In the genomic region with DNA sequence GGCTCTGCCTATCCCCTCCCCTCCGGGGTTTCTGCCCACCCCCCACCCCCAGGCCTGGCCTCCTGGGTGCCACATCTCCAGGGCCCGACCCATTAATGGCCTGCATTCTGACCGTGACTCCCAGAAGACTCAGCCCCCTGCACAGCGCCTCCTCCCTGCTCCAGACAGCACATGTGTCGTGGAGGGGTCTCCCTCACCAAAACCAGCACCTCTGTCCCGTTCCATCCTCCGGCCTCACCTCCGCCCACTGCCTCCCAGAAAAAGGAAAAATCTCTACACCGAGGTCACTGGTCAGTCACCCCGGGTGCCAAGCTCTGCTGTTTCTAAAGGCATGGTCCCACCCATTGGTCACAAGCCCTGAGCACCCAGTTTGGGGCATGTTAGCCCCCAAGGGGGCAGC, we compare ENCODE assay signal across 1 cellular context.
TF ChIP-seq lines count a peak whose summit lies in the region.

No MANE protein-coding gene starts in this region.

TF ChIP-seq in GM23338, 12 proteins besides CTCF, POLR2A, EP300 and RAD21 (continued from another document):
- TF ChIP-seq, protein P1, sequence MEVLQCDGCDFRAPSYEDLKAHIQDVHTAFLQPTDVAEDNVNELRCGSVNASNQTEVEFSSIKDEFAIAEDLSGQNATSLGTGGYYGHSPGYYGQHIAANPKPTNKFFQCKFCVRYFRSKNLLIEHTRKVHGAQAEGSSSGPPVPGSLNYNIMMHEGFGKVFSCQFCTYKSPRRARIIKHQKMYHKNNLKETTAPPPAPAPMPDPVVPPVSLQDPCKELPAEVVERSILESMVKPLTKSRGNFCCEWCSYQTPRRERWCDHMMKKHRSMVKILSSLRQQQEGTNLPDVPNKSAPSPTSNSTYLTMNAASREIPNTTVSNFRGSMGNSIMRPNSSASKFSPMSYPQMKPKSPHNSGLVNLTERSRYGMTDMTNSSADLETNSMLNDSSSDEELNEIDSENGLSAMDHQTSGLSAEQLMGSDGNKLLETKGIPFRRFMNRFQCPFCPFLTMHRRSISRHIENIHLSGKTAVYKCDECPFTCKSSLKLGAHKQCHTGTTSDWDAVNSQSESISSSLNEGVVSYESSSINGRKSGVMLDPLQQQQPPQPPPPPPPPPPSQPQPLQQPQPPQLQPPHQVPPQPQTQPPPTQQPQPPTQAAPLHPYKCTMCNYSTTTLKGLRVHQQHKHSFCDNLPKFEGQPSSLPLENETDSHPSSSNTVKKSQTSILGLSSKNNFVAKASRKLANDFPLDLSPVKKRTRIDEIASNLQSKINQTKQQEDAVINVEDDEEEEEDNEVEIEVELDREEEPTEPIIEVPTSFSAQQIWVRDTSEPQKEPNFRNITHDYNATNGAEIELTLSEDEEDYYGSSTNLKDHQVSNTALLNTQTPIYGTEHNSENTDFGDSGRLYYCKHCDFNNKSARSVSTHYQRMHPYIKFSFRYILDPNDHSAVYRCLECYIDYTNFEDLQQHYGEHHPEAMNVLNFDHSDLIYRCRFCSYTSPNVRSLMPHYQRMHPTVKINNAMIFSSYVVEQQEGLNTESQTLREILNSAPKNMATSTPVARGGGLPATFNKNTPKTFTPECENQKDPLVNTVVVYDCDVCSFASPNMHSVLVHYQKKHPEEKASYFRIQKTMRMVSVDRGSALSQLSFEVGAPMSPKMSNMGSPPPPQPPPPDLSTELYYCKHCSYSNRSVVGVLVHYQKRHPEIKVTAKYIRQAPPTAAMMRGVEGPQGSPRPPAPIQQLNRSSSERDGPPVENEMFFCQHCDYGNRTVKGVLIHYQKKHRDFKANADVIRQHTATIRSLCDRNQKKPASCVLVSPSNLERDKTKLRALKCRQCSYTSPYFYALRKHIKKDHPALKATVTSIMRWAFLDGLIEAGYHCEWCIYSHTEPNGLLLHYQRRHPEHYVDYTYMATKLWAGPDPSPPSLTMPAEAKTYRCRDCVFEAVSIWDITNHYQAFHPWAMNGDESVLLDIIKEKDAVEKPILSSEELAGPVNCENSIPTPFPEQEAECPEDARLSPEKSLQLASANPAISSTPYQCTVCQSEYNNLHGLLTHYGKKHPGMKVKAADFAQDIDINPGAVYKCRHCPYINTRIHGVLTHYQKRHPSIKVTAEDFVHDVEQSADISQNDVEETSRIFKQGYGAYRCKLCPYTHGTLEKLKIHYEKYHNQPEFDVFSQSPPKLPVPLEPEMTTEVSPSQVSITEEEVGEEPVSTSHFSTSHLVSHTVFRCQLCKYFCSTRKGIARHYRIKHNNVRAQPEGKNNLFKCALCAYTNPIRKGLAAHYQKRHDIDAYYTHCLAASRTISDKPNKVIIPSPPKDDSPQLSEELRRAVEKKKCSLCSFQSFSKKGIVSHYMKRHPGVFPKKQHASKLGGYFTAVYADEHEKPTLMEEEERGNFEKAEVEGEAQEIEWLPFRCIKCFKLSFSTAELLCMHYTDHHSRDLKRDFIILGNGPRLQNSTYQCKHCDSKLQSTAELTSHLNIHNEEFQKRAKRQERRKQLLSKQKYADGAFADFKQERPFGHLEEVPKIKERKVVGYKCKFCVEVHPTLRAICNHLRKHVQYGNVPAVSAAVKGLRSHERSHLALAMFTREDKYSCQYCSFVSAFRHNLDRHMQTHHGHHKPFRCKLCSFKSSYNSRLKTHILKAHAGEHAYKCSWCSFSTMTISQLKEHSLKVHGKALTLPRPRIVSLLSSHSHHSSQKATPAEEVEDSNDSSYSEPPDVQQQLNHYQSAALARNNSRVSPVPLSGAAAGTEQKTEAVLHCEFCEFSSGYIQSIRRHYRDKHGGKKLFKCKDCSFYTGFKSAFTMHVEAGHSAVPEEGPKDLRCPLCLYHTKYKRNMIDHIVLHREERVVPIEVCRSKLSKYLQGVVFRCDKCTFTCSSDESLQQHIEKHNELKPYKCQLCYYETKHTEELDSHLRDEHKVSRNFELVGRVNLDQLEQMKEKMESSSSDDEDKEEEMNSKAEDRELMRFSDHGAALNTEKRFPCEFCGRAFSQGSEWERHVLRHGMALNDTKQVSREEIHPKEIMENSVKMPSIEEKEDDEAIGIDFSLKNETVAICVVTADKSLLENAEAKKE (CRISPR knock-in tag; IDR thresholded peaks at IDR 0.05) = no peak
